In genomic region chr3:193816028-193816395, GRCh38 we compare ENCODE assay signal across 13 cellular contexts.
A peak's percentile ranks its signal among the peaks of the same experiment; 100 is the strongest.
DNase-seq lines count a peak whose midpoint lies in the region; ATAC-seq, FAIRE-seq and TF ChIP-seq lines count a peak whose summit lies in the region.
"Had no signal": no experiment of that assay in that cellular context is flagged by ENCODE, and none has a peak within 500 bp of the region (broad histone marks: within the 10 kb centered on the region; RNA-seq: fewer than 3 reads in every experiment).

No MANE protein-coding gene starts in this region.

- TF ChIP-seq POLR2A in H1 (IDR thresholded peaks at IDR 0.05; ENCODE audit: control extremely low read depth in 1 of 2, low read depth in 2 of 2, low read length in 2 of 2): no peak

- H3K27me3 Mint-ChIP-seq in Caco-2 (ENCODE audit: insufficient read depth, unreplicated experiment) (no peaks in the 10 kb centered on the region), H9 (ENCODE audit: low read depth) (peaks cover 12% of the 10 kb centered on the region), neural progenitor cell (ENCODE audit: insufficient read depth, low read depth) (peaks cover 4% of the 10 kb centered on the region)
- H3K27me3 Mint-ChIP-seq in CD4-positive, alpha-beta T cell: peaks cover 4% of the 10 kb centered on the region

- ATAC-seq in left lobe of liver: no peak
- no peak for ATAC-seq in CD4-positive, alpha-beta T cell (ENCODE audit: poor library complexity)

- H2BK15ac ChIP-seq in H9 (ENCODE audit: low read depth, low read length) (no peak overlapping the region), H1 (ENCODE audit: low read length) (peak overlapping the region; percentile 23; the same call in 1 of the 2 replicates)

- FAIRE-seq in H1 (lab: Jason Lieb, UNC): no peak

- H3K56ac ChIP-seq in H9 (ENCODE audit: insufficient read length, low read depth, low read length): no peak overlapping the region
- H3K56ac ChIP-seq in H1 (replicated peaks; ENCODE audit: insufficient read length, low read depth, low read length): no peak overlapping the region

- no peaks in the 10 kb centered on the region for H3K79me2 ChIP-seq in H9 (ENCODE audit: insufficient read depth, low read length)
- H3K79me2 ChIP-seq in H1 (ENCODE audit: control insufficient read depth in 1 of 2, insufficient read depth in 2 of 2, low read length in 2 of 2): no peaks in the 10 kb centered on the region
- no peaks in the 10 kb centered on the region for H3K79me2 ChIP-seq in neural progenitor cell (ENCODE audit: low read depth)

- BruUV-seq in Caco-2 (replicated peaks; lab: Mats Ljungman, UMichigan): no TSS peak

- no peak overlapping the region for H3K4me2 ChIP-seq in H9 (ENCODE audit: insufficient read depth, insufficient read length, low read length)
- peak overlapping the region in 1 of 2 experiments; percentile 48; a peak in 1 of 4 replicates for H3K4me2 ChIP-seq in H1 (ENCODE audit: insufficient read depth in 1 of 2, low read depth in 2 of 2, low read length in 2 of 2)
- no peak overlapping the region for H3K4me2 ChIP-seq in neural progenitor cell
- H3K4me2 ChIP-seq: BLaER1 treated with 17β-estradiol and CSF1 and Interleukin-3, amounts not matched to agents 10 nM and 100 nM had no signal

- H4K91ac ChIP-seq in H9 (ENCODE audit: insufficient read length, low read depth, low read length) (no peak overlapping the region), H1 (replicated peaks; ENCODE audit: insufficient read length, low read length) (peak overlapping the region; percentile 96)

- no CpG with 5 or more reads among the region's 10 CpGs for WGBS in H9 (ENCODE audit: extremely low coverage, insufficient read length, low lambda C conversion rate)
- 81% methylated on average over 10 of the region's 10 CpGs; no CpG with 5 or more reads in 1 of the 2 experiments for WGBS in H1 (ENCODE audit: extremely low coverage in 1 of 2, insufficient coverage in 1 of 2, insufficient read length in 1 of 2, insufficient replicate concordance in 2 of 2, low coverage in 1 of 2, low lambda C conversion rate in 2 of 2, missing lambda C conversion rate in 1 of 2), 2 experiments

- peaks cover 65% of the 10 kb centered on the region for H3F3A ChIP-seq in neural progenitor cell (ENCODE audit: low read depth)

- H3K4me3 Mint-ChIP-seq in Caco-2 (ENCODE audit: unreplicated experiment) (no peak overlapping the region), H9 (peak overlapping the region in 1 of 2 experiments; percentile 19; a peak in 1 of 5 replicates), neural progenitor cell (no peak overlapping the region)
- H3K4me3 Mint-ChIP-seq in CD4-positive, alpha-beta T cell: no peak overlapping the region
- H3K4me3 Mint-ChIP-seq: B cell had no signal

- H3K27ac Mint-ChIP-seq in Caco-2 (ENCODE audit: unreplicated experiment) (peak overlapping the region; percentile 38), H9 (peak overlapping the region in 1 of 3 experiments; percentile 94; a peak in 3 of 7 replicates), neural progenitor cell (peak overlapping the region; percentile 22)
- no peak overlapping the region for H3K27ac Mint-ChIP-seq in CD4-positive, alpha-beta T cell
- H3K27ac Mint-ChIP-seq: B cell had no signal

- H4K5ac ChIP-seq in H9 (ENCODE audit: insufficient read length, low read depth, low read length) (no peak overlapping the region), H1 (ENCODE audit: insufficient read length, low read depth, low read length) (peak overlapping the region; percentile 57)

- H3K27me3 ChIP-seq in Caco-2 (replicated peaks; ENCODE audit: control insufficient read depth, insufficient read depth, low read length): no peaks in the 10 kb centered on the region
- no peaks in the 10 kb centered on the region; the same call in 1 of the 2 replicates for H3K27me3 ChIP-seq in H9 (ENCODE audit: insufficient read depth, low read length)
- H3K27me3 ChIP-seq in H1 (replicated peaks in 1 of 4; ENCODE audit: control insufficient read depth in 3 of 4, extremely low read depth in 1 of 4, insufficient read depth in 3 of 4, low read length in 3 of 4): no peaks in the 10 kb centered on the region
- H3K27me3 ChIP-seq in neural progenitor cell: no peaks in the 10 kb centered on the region
- no peaks in the 10 kb centered on the region for H3K27me3 ChIP-seq in WERI-Rb-1 (ENCODE audit: insufficient read depth, low read depth, severe bottlenecking)
- H3K27me3 ChIP-seq in CD4-positive, alpha-beta T cell (ENCODE audit: control insufficient read depth, insufficient read depth, low read length): peaks cover 5% of the 10 kb centered on the region
- H3K27me3 ChIP-seq: BLaER1 treated with 17β-estradiol and CSF1 and Interleukin-3, amounts not matched to agents 10 nM and 100 nM had no signal

- no peak overlapping the region for H3K27ac ChIP-seq in H9 (ENCODE audit: insufficient read length, low read depth, low read length)
- H3K27ac ChIP-seq in H1 (ENCODE audit: low read depth, low read length): no peak overlapping the region
- H3K27ac ChIP-seq in neural progenitor cell: peak overlapping the region; percentile 76
- no peak overlapping the region for H3K27ac ChIP-seq in WERI-Rb-1
- H3K27ac ChIP-seq in CD4-positive, alpha-beta T cell (ENCODE audit: low read depth, low read length): no peak overlapping the region
- H3K27ac ChIP-seq: BLaER1 treated with 17β-estradiol and CSF1 and Interleukin-3, amounts not matched to agents 10 nM and 100 nM had no signal

- H3K4ac ChIP-seq in H9 (ENCODE audit: low read depth, low read length): no peak overlapping the region
- peak overlapping the region; percentile 86 for H3K4ac ChIP-seq in H1 (replicated peaks; ENCODE audit: insufficient read length, low read depth, low read length)

- H3K79me1 ChIP-seq in H9 (ENCODE audit: insufficient read depth, low read depth, low read length, poor library complexity, severe bottlenecking) (no peaks in the 10 kb centered on the region), H1 (ENCODE audit: low read depth, low read length) (no peaks in the 10 kb centered on the region)

- no peak for TF ChIP-seq EP300 in H1 (IDR thresholded peaks at IDR 0.05; ENCODE audit: borderline replicate concordance in 1 of 2, low read depth in 2 of 2, low read length in 2 of 2)

- POLR2A ChIA-PET in Caco-2 (lab: Charles Lee): interaction anchor here (0.9 to 1.6 kb wide), 5 partner anchors 27 to 319 kb away, joined by 3 to 17 read pairs (median 4); no protein-coding TSS in a partner anchor
- POLR2A ChIA-PET in H1 (lab: Charles Lee; ENCODE audit: partially characterized antibody): interaction anchor here (1.5 kb wide), 1 partner anchor 472 kb away, joined by 3 read pairs; no protein-coding TSS in a partner anchor
- POLR2A ChIA-PET in CD4-positive, alpha-beta T cell (lab: Charles Lee): no interaction called here

- CTCF ChIA-PET in Caco-2 (lab: Charles Lee) (interaction anchor here (0.6 to 1.2 kb wide), 4 partner anchors 24 to 500 kb away, joined by 3 to 4 read pairs (median 4); no protein-coding TSS in a partner anchor), H1 (lab: Charles Lee; ENCODE audit: partially characterized antibody) (interaction anchor here (0.6 to 3.0 kb wide), 2 partner anchors 16 to 26 kb away, joined by 3 to 16 read pairs; no protein-coding TSS in a partner anchor)
- CTCF ChIA-PET in CD4-positive, alpha-beta T cell (lab: Charles Lee): no interaction called here

- TF ChIP-seq CTCF in Caco-2 (IDR thresholded peaks at IDR 0.05; ENCODE audit: insufficient read depth in 1 of 2, low read depth in 1 of 2, low read length in 1 of 2, severe bottlenecking in 1 of 2, unreplicated experiment in 1 of 2) (no peak), H9 (conservative IDR thresholded peaks at IDR 0.05) (no peak), H1 (IDR thresholded peaks at IDR 0.05; ENCODE audit: control extremely low read depth in 1 of 3, insufficient read depth in 1 of 3, low read depth in 1 of 3, low read length in 3 of 3) (no peak), neural progenitor cell (IDR thresholded peaks at IDR 0.05) (no peak), WERI-Rb-1 (IDR thresholded peaks at IDR 0.05; ENCODE audit: low read depth, low read length) (no peak)
- TF ChIP-seq CTCF in CD4-positive, alpha-beta T cell (IDR thresholded peaks at IDR 0.05): no peak

- TF ChIP-seq RAD21 in H1 (IDR thresholded peaks at IDR 0.05 in 1 of 2, conservative IDR thresholded peaks at IDR 0.05 in 1 of 2; ENCODE audit: low read depth in 2 of 2, low read length in 2 of 2): no peak

- no peak overlapping the region for H3K4me3 ChIP-seq in Caco-2 (ENCODE audit: low read depth, low read length)
- no peak overlapping the region for H3K4me3 ChIP-seq in H1 (ENCODE audit: extremely low read depth in 1 of 4, insufficient read depth in 2 of 4, low read depth in 3 of 4, low read length in 4 of 4)
- no peak overlapping the region for H3K4me3 ChIP-seq in neural progenitor cell
- H3K4me3 ChIP-seq in WERI-Rb-1 (ENCODE audit: low read depth, low read length): no peak overlapping the region
- H3K4me3 ChIP-seq: BLaER1 treated with 17β-estradiol and CSF1 and Interleukin-3, amounts not matched to agents 10 nM and 100 nM; HAP-1 had no signal

- H2AFZ ChIP-seq in H9 (ENCODE audit: low read length) (no peak overlapping the region), H1 (ENCODE audit: low read length) (no peak overlapping the region), neural progenitor cell (replicated peaks) (no peak overlapping the region)

- no peaks in the 10 kb centered on the region for H3K9me3 ChIP-seq in Caco-2
- H3K9me3 ChIP-seq in H9 (ENCODE audit: control insufficient read depth, low read depth, low read length): no peaks in the 10 kb centered on the region
- no peaks in the 10 kb centered on the region for H3K9me3 ChIP-seq in H1 (ENCODE audit: insufficient read depth in 2 of 2, low read depth in 1 of 2, low read length in 1 of 2)
- no peaks in the 10 kb centered on the region for H3K9me3 ChIP-seq in neural progenitor cell (ENCODE audit: low read depth)
- no peaks in the 10 kb centered on the region for H3K9me3 ChIP-seq in WERI-Rb-1 (ENCODE audit: severe bottlenecking)
- no peaks in the 10 kb centered on the region for H3K9me3 ChIP-seq in CD4-positive, alpha-beta T cell (ENCODE audit: control insufficient read depth, low read length)
- H3K9me3 ChIP-seq: BLaER1 treated with 17β-estradiol and CSF1 and Interleukin-3, amounts not matched to agents 10 nM and 100 nM; HAP-1 had no signal

- H3K23me2 ChIP-seq in H9 (ENCODE audit: insufficient read length, low read depth, low read length, poor library complexity, severe bottlenecking) (no peaks in the 10 kb centered on the region), H1 (ENCODE audit: low read depth, low read length) (no peaks in the 10 kb centered on the region)

- H3K9me3 Mint-ChIP-seq in Caco-2 (ENCODE audit: unreplicated experiment) (no peaks in the 10 kb centered on the region), H9 (no peaks in the 10 kb centered on the region), neural progenitor cell (no peaks in the 10 kb centered on the region)
- no peaks in the 10 kb centered on the region for H3K9me3 Mint-ChIP-seq in CD4-positive, alpha-beta T cell

- no peak overlapping the region for H3T11ph ChIP-seq in H9 (ENCODE audit: low read length)

- intact Hi-C loops in Caco-2 (cut with micrococcal nuclease; ENCODE audit: unreplicated experiment): no loop called here
- intact Hi-C loops in CD4-positive, alpha-beta T cell (cut with DNase I, micrococcal nuclease): no loop called here

- no peak overlapping the region for H2BK20ac ChIP-seq in H9 (ENCODE audit: low read depth, low read length, poor library complexity, severe bottlenecking)
- peak overlapping the region; percentile 99 for H2BK20ac ChIP-seq in H1 (ENCODE audit: low read length)

- peaks cover 14% of the 10 kb centered on the region for H3K36me3 Mint-ChIP-seq in Caco-2 (ENCODE audit: insufficient read depth, unreplicated experiment)
- H3K36me3 Mint-ChIP-seq in H9 (ENCODE audit: insufficient read depth in 1 of 3, low read depth in 3 of 3): peaks cover 0 to 2% (median 0%) of the 10 kb centered on the region in 3 experiments; a peak in 1 of 7 replicates
- no peaks in the 10 kb centered on the region for H3K36me3 Mint-ChIP-seq in neural progenitor cell
- H3K36me3 Mint-ChIP-seq in CD4-positive, alpha-beta T cell (ENCODE audit: low read depth): no peaks in the 10 kb centered on the region

- H3K9ac ChIP-seq in H9 (ENCODE audit: extremely low read depth, insufficient read length, low read length): no peak overlapping the region
- H3K9ac ChIP-seq in H1 (replicated peaks in 1 of 4; ENCODE audit: extremely low read depth in 1 of 4, low read depth in 3 of 4, low read length in 3 of 4): no peak overlapping the region
- H3K9ac ChIP-seq in neural progenitor cell: no peak overlapping the region
- H3K9ac ChIP-seq: BLaER1 treated with 17β-estradiol and CSF1 and Interleukin-3, amounts not matched to agents 10 nM and 100 nM had no signal

- H3K18ac ChIP-seq in H9 (ENCODE audit: insufficient read length, low read depth, low read length) (no peak overlapping the region), H1 (ENCODE audit: extremely low read depth, low read length) (peak overlapping the region; percentile 64)

- peaks cover 49% of the 10 kb centered on the region for H3K4me1 Mint-ChIP-seq in Caco-2 (ENCODE audit: low read depth, unreplicated experiment)
- peaks cover 85 to 92% of the 10 kb centered on the region in 2 experiments for H3K4me1 Mint-ChIP-seq in H9
- peaks cover 68% of the 10 kb centered on the region for H3K4me1 Mint-ChIP-seq in neural progenitor cell
- no peaks in the 10 kb centered on the region for H3K4me1 Mint-ChIP-seq in CD4-positive, alpha-beta T cell (ENCODE audit: low read depth)
- H3K4me1 Mint-ChIP-seq: B cell had no signal

- peak overlapping the region; percentile 77 for H2AK5ac ChIP-seq in H9 (ENCODE audit: insufficient read length, low read length)
- peak overlapping the region; percentile 97; the same call in 1 of the 2 replicates for H2AK5ac ChIP-seq in H1 (ENCODE audit: low read depth, low read length)

- H2BK120ac ChIP-seq in H9 (ENCODE audit: low read depth, low read length, poor library complexity, severe bottlenecking) (no peak overlapping the region), H1 (replicated peaks; ENCODE audit: low read depth, low read length) (peak overlapping the region; percentile 95)

- peaks cover 57% of the 10 kb centered on the region for H3K4me1 ChIP-seq in Caco-2
- H3K4me1 ChIP-seq in H9 (ENCODE audit: insufficient read depth, low read length): peaks cover 55% of the 10 kb centered on the region
- H3K4me1 ChIP-seq in H1 (replicated peaks in 1 of 4; ENCODE audit: control insufficient read depth in 3 of 4, insufficient read depth in 4 of 4, low read length in 3 of 4): peaks cover 53 to 70% (median 57%) of the 10 kb centered on the region in 4 experiments
- peaks cover 70% of the 10 kb centered on the region for H3K4me1 ChIP-seq in neural progenitor cell

- H3K23ac ChIP-seq in H9 (ENCODE audit: insufficient read length, low read depth, low read length) (no peak overlapping the region), H1 (ENCODE audit: insufficient read length) (no peak overlapping the region)

- no peak overlapping the region for H3K14ac ChIP-seq in H9 (ENCODE audit: insufficient read depth, low read length)
- no peak overlapping the region for H3K14ac ChIP-seq in H1 (ENCODE audit: insufficient read length)

- H2BK12ac ChIP-seq in H9 (ENCODE audit: insufficient read length, low read depth, low read length) (peak overlapping the region; percentile 25), H1 (ENCODE audit: low read depth, low read length) (peak overlapping the region; percentile 98)

- H2BK5ac ChIP-seq in H9 (ENCODE audit: insufficient read length, low read length): no peak overlapping the region
- peak overlapping the region; percentile 76; the same call in 1 of the 2 replicates for H2BK5ac ChIP-seq in H1 (ENCODE audit: low read depth, low read length)

- H4K8ac ChIP-seq in H9 (replicated peaks; ENCODE audit: insufficient read length, low read depth, low read length) (no peak overlapping the region), H1 (ENCODE audit: extremely low read depth, insufficient read depth, low read length) (no peak overlapping the region)

- H4K20me1 ChIP-seq in H9 (ENCODE audit: control insufficient read depth, insufficient read depth, insufficient read length) (no peaks in the 10 kb centered on the region), H1 (replicated peaks in 1 of 2; ENCODE audit: control insufficient read depth in 1 of 2, insufficient read depth in 2 of 2, low read length in 2 of 2) (no peaks in the 10 kb centered on the region), neural progenitor cell (ENCODE audit: low read depth) (no peaks in the 10 kb centered on the region)
- H4K20me1 ChIP-seq: BLaER1 treated with 17β-estradiol and CSF1 and Interleukin-3, amounts not matched to agents 10 nM and 100 nM had no signal

- DNase-seq in Caco-2: no peak
- no peak for DNase-seq in H9
- peak in 1 of 2 experiments; percentile 20 for DNase-seq in H1 (ENCODE audit: low read depth in 1 of 2, low spot score in 2 of 2)
- DNase-seq in neural progenitor cell (ENCODE audit: low spot score): no peak
- DNase-seq in left lobe of liver (ENCODE audit: low spot score): no peak
- DNase-seq in DMS53 (lab: John Stamatoyannopoulos, UW): no peak
- no peak for DNase-seq in WERI-Rb-1
- DNase-seq in CD4-positive, alpha-beta T cell: no peak
- DNase-seq: GF-D8, GOT3 had no signal

- no peaks in the 10 kb centered on the region for H3K36me3 ChIP-seq in Caco-2 (ENCODE audit: control insufficient read depth, insufficient read depth, low read length)
- H3K36me3 ChIP-seq in H1 (ENCODE audit: control insufficient read depth in 2 of 4, insufficient read depth in 4 of 4, low read length in 3 of 4): no peaks in the 10 kb centered on the region
- no peaks in the 10 kb centered on the region for H3K36me3 ChIP-seq in neural progenitor cell
- no peaks in the 10 kb centered on the region for H3K36me3 ChIP-seq in WERI-Rb-1
- H3K36me3 ChIP-seq: BLaER1 treated with 17β-estradiol and CSF1 and Interleukin-3, amounts not matched to agents 10 nM and 100 nM; HAP-1 had no signal
